ENCODE assay signal across 25 cellular contexts in the genomic region with DNA sequence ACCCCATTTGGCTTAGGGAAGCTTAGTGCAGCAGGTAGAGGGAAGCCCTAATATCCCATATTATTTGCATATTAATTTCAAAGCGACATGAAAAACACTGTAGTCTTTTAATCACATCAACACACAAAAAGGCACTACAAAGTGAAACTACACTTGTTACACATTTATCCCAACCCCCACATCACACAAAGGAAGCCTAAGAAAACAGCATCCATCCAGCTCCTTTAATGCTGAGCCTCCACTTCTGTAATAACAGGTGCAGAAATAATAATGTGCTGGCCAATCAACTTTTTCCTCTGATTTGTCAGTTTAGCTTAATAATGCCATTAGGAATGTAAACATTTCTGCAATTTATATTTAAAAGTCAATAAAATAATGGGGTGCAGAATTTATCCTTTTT.
DNase-seq lines count a peak whose midpoint lies in the region; ATAC-seq and TF ChIP-seq lines count a peak whose summit lies in the region.
"Had no signal": no experiment of that assay in that cellular context is flagged by ENCODE, and none has a peak within 500 bp of the region (broad histone marks: within the 10 kb centered on the region; RNA-seq: fewer than 3 reads in every experiment).

No MANE protein-coding gene starts in this region.

- peaks cover 100% of the 10 kb centered on the region for H3K79me2 ChIP-seq in MM.1S (ENCODE audit: low read length)

- H3K27me3 Mint-ChIP-seq in brain: no peaks in the 10 kb centered on the region
- H3K27me3 Mint-ChIP-seq: activated naive CD4-positive, alpha-beta T cell treated with anti-CD3 and anti-CD28 coated beads, Interleukin-2, amount 10 ng/mL, durations not matched to agents 7 days and 5 days; central memory CD8-positive, alpha-beta T cell; dendritic cell treated with granulocyte-macrophage colony-stimulating factor and Interleukin-4, amounts not matched to agents 40 ng/mL and 50 ng/mL, for 4 days had no signal

- no peaks in the 10 kb centered on the region; the same call in 1 of the 2 replicates for H4K20me1 ChIP-seq in MM.1S (ENCODE audit: insufficient read depth, low read length)

- peaks cover 4% of the 10 kb centered on the region for H3K36me3 ChIP-seq in left ventricle myocardium inferior
- H3K36me3 ChIP-seq in MM.1S (replicated peaks; ENCODE audit: insufficient read depth, low read length): no peaks in the 10 kb centered on the region
- no peaks in the 10 kb centered on the region for H3K36me3 ChIP-seq in skeletal muscle tissue (ENCODE audit: control insufficient read depth in 3 of 3, insufficient read depth in 3 of 3, low read length in 3 of 3)
- H3K36me3 ChIP-seq: adrenal gland, esophagus muscularis mucosa, lower lobe of right lung, tibial nerve had no signal

- H3K36me3 Mint-ChIP-seq in brain: no peaks in the 10 kb centered on the region
- H3K36me3 Mint-ChIP-seq: activated naive CD4-positive, alpha-beta T cell treated with anti-CD3 and anti-CD28 coated beads, Interleukin-2, amount 10 ng/mL, durations not matched to agents 7 days and 5 days; natural killer cell had no signal

- intact Hi-C loops in left ventricle myocardium inferior (cut with micrococcal nuclease) (loop anchor here (10.0 kb wide), 2 partner anchors 49 to 191 kb away; no protein-coding TSS in a partner anchor), Right ventricle myocardium inferior (cut with DNase I) (loop anchor here (10.0 kb wide), 1 partner anchor 49 kb away; no protein-coding TSS in a partner anchor)

- H3K4me2 ChIP-seq in MM.1S (ENCODE audit: low read depth, low read length): peak overlapping the region; percentile 29; the same call in 1 of the 2 replicates

- H3K9ac ChIP-seq in MM.1S (ENCODE audit: low read length): no peak overlapping the region
- no peak overlapping the region for H3K9ac ChIP-seq in skeletal muscle tissue (ENCODE audit: low read depth in 1 of 3, low read length in 3 of 3)

- H2AFZ ChIP-seq in MM.1S (ENCODE audit: low read length): no peak overlapping the region

- H3K4me1 ChIP-seq in left ventricle myocardium inferior (peaks cover 94% of the 10 kb centered on the region), MM.1S (ENCODE audit: low read length) (peaks cover 10% of the 10 kb centered on the region), skeletal muscle tissue (ENCODE audit: control insufficient read depth in 3 of 3, insufficient read depth in 3 of 3, low read length in 3 of 3) (peaks cover 15 to 61% (median 24%) of the 10 kb centered on the region in 3 donors)

- peak overlapping the region; percentile 13 for H3K4me3 ChIP-seq in left ventricle myocardium inferior
- H3K4me3 ChIP-seq in MM.1S (ENCODE audit: low read length): no peak overlapping the region
- H3K4me3 ChIP-seq in skeletal muscle tissue (ENCODE audit: low read length in 3 of 3): peak overlapping the region in 2 of 3 donors; percentile 15 to 20
- H3K4me3 ChIP-seq: esophagus muscularis mucosa, lower lobe of right lung, tibial nerve had no signal

- ATAC-seq in Right ventricle myocardium inferior (no peak), GM18861 (IDR thresholded peaks at IDR 0.05; ENCODE audit: unreplicated experiment) (no peak), GM18519 (IDR thresholded peaks at IDR 0.05; ENCODE audit: low FRiP score, unreplicated experiment) (no peak)
- ATAC-seq: activated CD8-positive, alpha-beta T cell treated with anti-CD3 and anti-CD28 coated beads, Interleukin-2, amount 10 ng/mL, durations not matched to agents 7 days and 5 days; lower lobe of right lung; natural killer cell had no signal

- H3K27me3 ChIP-seq in left ventricle myocardium inferior (ENCODE audit: low read depth) (no peaks in the 10 kb centered on the region), MM.1S (replicated peaks; ENCODE audit: insufficient read depth, low read length) (no peaks in the 10 kb centered on the region), skeletal muscle tissue (ENCODE audit: control insufficient read depth in 3 of 3, insufficient read depth in 3 of 3, low read length in 3 of 3) (no peaks in the 10 kb centered on the region)
- H3K27me3 ChIP-seq: adrenal gland, esophagus muscularis mucosa, tibial nerve had no signal

- H3K4me3 Mint-ChIP-seq in brain: peak overlapping the region in 4 of 5 experiments; percentile 46 to 73 (median 50)
- H3K4me3 Mint-ChIP-seq: activated CD8-positive, alpha-beta T cell treated with anti-CD3 and anti-CD28 coated beads, Interleukin-2, amount 10 ng/mL, durations not matched to agents 7 days and 5 days; activated naive CD4-positive, alpha-beta T cell treated with anti-CD3 and anti-CD28 coated beads, Interleukin-2, amount 10 ng/mL, durations not matched to agents 7 days and 5 days; central memory CD8-positive, alpha-beta T cell; dendritic cell treated with granulocyte-macrophage colony-stimulating factor and Interleukin-4, amounts not matched to agents 40 ng/mL and 50 ng/mL, for 4 days; natural killer cell had no signal

- TF ChIP-seq CTCF in left ventricle myocardium inferior (IDR thresholded peaks at IDR 0.05; ENCODE audit: borderline replicate concordance) (no peak), MM.1S (IDR thresholded peaks at IDR 0.05; ENCODE audit: low read length) (no peak), brain (conservative IDR thresholded peaks at IDR 0.05) (no peak)

- no peaks in the 10 kb centered on the region for H3K9me2 ChIP-seq in MM.1S (replicated peaks; ENCODE audit: insufficient read depth, low read length)

- no peaks in the 10 kb centered on the region for H3K9me3 Mint-ChIP-seq in brain
- H3K9me3 Mint-ChIP-seq: activated naive CD4-positive, alpha-beta T cell treated with anti-CD3 and anti-CD28 coated beads, Interleukin-2, amount 10 ng/mL, durations not matched to agents 7 days and 5 days; central memory CD8-positive, alpha-beta T cell; dendritic cell treated with granulocyte-macrophage colony-stimulating factor and Interleukin-4, amounts not matched to agents 40 ng/mL and 50 ng/mL, for 4 days; natural killer cell had no signal

- peak overlapping the region in 3 of 5 experiments; percentile 18 to 61 (median 43) for H3K27ac Mint-ChIP-seq in brain
- H3K27ac Mint-ChIP-seq: activated CD8-positive, alpha-beta T cell treated with anti-CD3 and anti-CD28 coated beads, Interleukin-2, amount 10 ng/mL, durations not matched to agents 7 days and 5 days; activated naive CD4-positive, alpha-beta T cell treated with anti-CD3 and anti-CD28 coated beads, Interleukin-2, amount 10 ng/mL, durations not matched to agents 7 days and 5 days; dendritic cell treated with granulocyte-macrophage colony-stimulating factor and Interleukin-4, amounts not matched to agents 40 ng/mL and 50 ng/mL, for 4 days; natural killer cell had no signal

- DNase-seq in left ventricle myocardium inferior: no peak
- DNase-seq in Right ventricle myocardium inferior (ENCODE audit: missing footprints): no peak
- DNase-seq in MM.1S: peak; percentile 40
- no peak for DNase-seq in HuH-7 (ENCODE audit: low spot score)
- DNase-seq: activated CD8-positive, alpha-beta T cell treated with anti-CD3 and anti-CD28 coated beads, Interleukin-2, amount 10 ng/mL, durations not matched to agents 7 days and 5 days; activated naive CD4-positive, alpha-beta T cell treated with anti-CD3 and anti-CD28 coated beads, Interleukin-2, amount 10 ng/mL, durations not matched to agents 7 days and 5 days; adrenal gland; foreskin melanocyte; kidney; lower lobe of right lung; natural killer cell; NCI-H187; NCI-H226; NCI-H526 treated with DMSO at 0.1 percent for 48 hours; SHP77; stimulated activated CD4-positive, alpha-beta T cell treated with anti-CD3 and anti-CD28 coated beads, Interleukin-15, amount 100 ng/mL, for 24 hours; stimulated activated CD4-positive, alpha-beta T cell treated with anti-CD3 and anti-CD28 coated beads, Interleukin-4, amount 100 ng/mL, for 4 hours had no signal

- H3K27ac ChIP-seq in left ventricle myocardium inferior (replicated peaks) (peak overlapping the region; percentile 6), MM.1S (ENCODE audit: low read length) (no peak overlapping the region), skeletal muscle tissue (ENCODE audit: low read depth, low read length) (no peak overlapping the region)
- H3K27ac ChIP-seq: adrenal gland, esophagus muscularis mucosa, lower lobe of right lung, tibial nerve had no signal

- peaks cover 98% of the 10 kb centered on the region for H3K4me1 Mint-ChIP-seq in brain
- H3K4me1 Mint-ChIP-seq: central memory CD8-positive, alpha-beta T cell had no signal

- H3K9me3 ChIP-seq in left ventricle myocardium inferior (replicated peaks): no peaks in the 10 kb centered on the region
- no peaks in the 10 kb centered on the region for H3K9me3 ChIP-seq in MM.1S (replicated peaks; ENCODE audit: insufficient read depth, low read length)
- no peaks in the 10 kb centered on the region for H3K9me3 ChIP-seq in skeletal muscle tissue (ENCODE audit: control insufficient read depth in 3 of 3, low read length in 3 of 3)
- H3K9me3 ChIP-seq: adrenal gland, esophagus muscularis mucosa, lower lobe of right lung, tibial nerve had no signal

- no peaks in the 10 kb centered on the region for H3F3A ChIP-seq in MM.1S (ENCODE audit: insufficient read depth, low read length)
